1 cellular context compared by ENCODE assay signal in genomic region chr4:156933633-156934258, GRCh38.
TF ChIP-seq lines count a peak whose summit lies in the region.

No MANE protein-coding gene starts in this region.

TF ChIP-seq in HEK293, 187 proteins besides CTCF, POLR2A, EP300 and RAD21 (continued from another document):
- TF ChIP-seq ZSCAN23 (tag by site-specific recombination; IDR thresholded peaks at IDR 0.05) (no peak), ZNF175 (tag by site-specific recombination; IDR thresholded peaks at IDR 0.05) (no peak), ZNF548 (tag by site-specific recombination; IDR thresholded peaks at IDR 0.05) (no peak), SP3 (tag by site-specific recombination; IDR thresholded peaks at IDR 0.05) (peak; percentile 25), ZNF26 (tag by site-specific recombination; IDR thresholded peaks at IDR 0.05) (no peak), ZNF280C (tag by site-specific recombination; IDR thresholded peaks at IDR 0.05) (no peak), ZNF549 (tag by site-specific recombination; IDR thresholded peaks at IDR 0.05) (no peak), ZNF112 (tag by site-specific recombination; IDR thresholded peaks at IDR 0.05) (no peak), PRDM6 (tag by site-specific recombination; IDR thresholded peaks at IDR 0.05) (peak; percentile 63), ZNF785 (tag by site-specific recombination; IDR thresholded peaks at IDR 0.05) (no peak), ZNF202 (tag by site-specific recombination; IDR thresholded peaks at IDR 0.05; ENCODE audit: borderline replicate concordance) (no peak), SALL2 (tag by site-specific recombination; IDR thresholded peaks at IDR 0.05; ENCODE audit: borderline replicate concordance) (no peak), ZNF10 (tag by site-specific recombination; IDR thresholded peaks at IDR 0.05) (no peak), KLF8 (tag by site-specific recombination; IDR thresholded peaks at IDR 0.05) (0 out of 2 replicates have a peak, but pooled peaks have one; percentile 29), ZNF776 (tag by site-specific recombination; IDR thresholded peaks at IDR 0.05; ENCODE audit: borderline replicate concordance) (no peak), KLF17 (tag by site-specific recombination; IDR thresholded peaks at IDR 0.05) (no peak), TSHZ1 (tag by site-specific recombination; IDR thresholded peaks at IDR 0.05; ENCODE audit: borderline replicate concordance) (peak; percentile 52; the same call in 1 of the 2 replicates), ZNF24 (tag by site-specific recombination; IDR thresholded peaks at IDR 0.05) (0 out of 2 replicates have a peak, but pooled peaks have one; percentile 51), ZNF16 (tag by site-specific recombination; IDR thresholded peaks at IDR 0.05; ENCODE audit: low read depth) (no peak), ZNF610 (tag by site-specific recombination; IDR thresholded peaks at IDR 0.05; ENCODE audit: borderline replicate concordance) (no peak), PRDM4 (tag by site-specific recombination; IDR thresholded peaks at IDR 0.05) (no peak), GFI1B (tag by site-specific recombination; IDR thresholded peaks at IDR 0.05) (no peak), ZNF660 (tag by site-specific recombination; IDR thresholded peaks at IDR 0.05) (no peak), ZNF324 (tag by site-specific recombination; IDR thresholded peaks at IDR 0.05) (no peak), ZNF707 (tag by site-specific recombination; IDR thresholded peaks at IDR 0.05) (no peak), ZBTB8A (tag by site-specific recombination; IDR thresholded peaks at IDR 0.05) (no peak), WT1 (tag by site-specific recombination; IDR thresholded peaks at IDR 0.05) (peak; percentile 59), ZNF658 (tag by site-specific recombination; IDR thresholded peaks at IDR 0.05) (no peak), SP7 (tag by site-specific recombination; IDR thresholded peaks at IDR 0.05) (peak; percentile 88), ZNF747 (tag by site-specific recombination; IDR thresholded peaks at IDR 0.05) (no peak), BCL11A (tag by site-specific recombination; IDR thresholded peaks at IDR 0.05; ENCODE audit: low read depth) (peak; percentile 44; the same call in 1 of the 2 replicates)
